10 cellular contexts compared by ENCODE assay signal in the genomic region with DNA sequence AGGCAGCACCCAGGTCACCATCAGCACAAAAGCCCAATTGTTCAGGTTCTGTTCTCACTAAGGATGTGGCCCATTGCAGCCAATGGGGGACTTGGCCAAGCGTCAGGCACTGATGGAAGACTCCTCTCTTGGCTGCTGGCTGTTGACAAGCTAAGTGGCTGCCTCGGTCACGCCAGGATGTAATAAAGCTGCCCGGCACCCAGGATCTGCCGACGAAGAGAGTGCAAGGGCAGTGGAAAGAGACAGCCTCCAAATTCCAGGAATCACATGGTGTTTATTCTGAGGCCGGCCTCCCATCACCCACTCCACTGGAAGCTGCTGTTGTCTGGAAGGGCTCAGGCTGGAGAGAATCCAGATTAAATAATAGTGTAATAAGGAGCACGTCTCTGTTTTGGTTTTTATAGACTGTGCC.
DNase-seq lines count a peak whose midpoint lies in the region; ATAC-seq and TF ChIP-seq lines count a peak whose summit lies in the region.
"Had no signal": no experiment of that assay in that cellular context is flagged by ENCODE, and none has a peak within 500 bp of the region (broad histone marks: within the 10 kb centered on the region; RNA-seq: fewer than 3 reads in every experiment).

No MANE protein-coding gene starts in this region.

- H3K27ac Mint-ChIP-seq in nephron progenitor cell, result no peak overlapping the region

- H3K27me3 Mint-ChIP-seq in nephron progenitor cell (ENCODE audit: low read depth, poor library complexity), result peaks cover 8% of the 10 kb centered on the region

- in situ Hi-C loops in ACHN (cut with HindIII; ENCODE audit: low pct_ligation_motif_present, low pct_unique_long_range_greater_than_20kb, low sequenced_read_pairs), result no loop called here

- ATAC-seq in GM21825 (IDR thresholded peaks at IDR 0.05; ENCODE audit: unreplicated experiment) (no peak), HG02610 (IDR thresholded peaks at IDR 0.05; ENCODE audit: unreplicated experiment) (no peak)

- no peak for TF ChIP-seq CTCF in AG09319 (IDR thresholded peaks at IDR 0.05; ENCODE audit: low read depth, low read length)
- TF ChIP-seq CTCF in fibroblast of the aortic adventitia (IDR thresholded peaks at IDR 0.05; ENCODE audit: insufficient read depth, low read length), result no peak
- TF ChIP-seq CTCF in nephron progenitor cell (IDR thresholded peaks at IDR 0.05), result no peak

- H3K4me3 ChIP-seq in fibroblast of the aortic adventitia (ENCODE audit: low read depth, low read length), result no peak overlapping the region
- H3K4me3 ChIP-seq: BLaER1 had no signal

- H3K4me3 Mint-ChIP-seq in nephron progenitor cell, result no peak overlapping the region

- DNase-seq in AG09319 (ENCODE audit: extremely low read depth, low read depth), result peak; percentile 24
- peak; percentile 71 for DNase-seq in NCI-H345 (lab: John Stamatoyannopoulos, UW)
- DNase-seq in fibroblast of the aortic adventitia (ENCODE audit: low read depth), result peak; percentile 64
- DNase-seq in nephron progenitor cell, result peak; percentile 18
- DNase-seq in HT-29 (ENCODE audit: low spot score), result no peak
- no peak for DNase-seq in ACHN
- DNase-seq: activated CD4-positive, alpha-beta T cell treated with anti-CD3 and anti-CD28 coated beads for 1 hour had no signal

- H3K9me3 Mint-ChIP-seq in nephron progenitor cell, result peaks cover 14% of the 10 kb centered on the region

- peaks cover 13% of the 10 kb centered on the region for H3K4me1 Mint-ChIP-seq in nephron progenitor cell

- no peaks in the 10 kb centered on the region for H3K36me3 Mint-ChIP-seq in nephron progenitor cell (ENCODE audit: low read depth)

Comparison
In these comparisons a context has a peak if more than half of its experiments do, and no peak if none do; other contexts are left out.
1. DNase-seq: peak in AG09319 (single experiment), NCI-H345 (single experiment), fibroblast of the aortic adventitia (single experiment) and nephron progenitor cell (single experiment); none in HT-29 (single experiment) and ACHN (single experiment).